Comparison of ENCODE assay signal across 17 cellular contexts in genomic region chr1:117501275-117501674, GRCh38.
DNase-seq lines count a peak whose midpoint lies in the region; ATAC-seq and TF ChIP-seq lines count a peak whose summit lies in the region.
"Had no signal": no experiment of that assay in that cellular context is flagged by ENCODE, and none has a peak within 500 bp of the region (broad histone marks: within the 10 kb centered on the region; RNA-seq: fewer than 3 reads in every experiment).

No MANE protein-coding gene starts in this region.

- DNase-seq in H4 (ENCODE audit: low spot score) (peak; percentile 3), amniotic epithelial cell (ENCODE audit: low read depth) (peak; percentile 45), fibroblast of the aortic adventitia (ENCODE audit: low read depth) (peak; percentile 29), skeletal muscle cell (ENCODE audit: low read depth) (peak; percentile 6), NCI-H2171 treated with DMSO at 0.1 percent for 48 hours (lab: John Stamatoyannopoulos, UW) (no peak), DMS53 (lab: John Stamatoyannopoulos, UW) (no peak)
- DNase-seq: activated naive CD8-positive, alpha-beta T cell treated with anti-CD3 and anti-CD28 coated beads, Interleukin-2, amount 50 U/mL, for 24 hours; Caco-2; left lung; NCI-H1417 treated with DMSO at 0.1 percent for 48 hours; NCI-H2171; NCI-H82; T-helper 9 cell; upper lobe of right lung had no signal

- no peak for TF ChIP-seq CTCF in fibroblast of the aortic adventitia (IDR thresholded peaks at IDR 0.05; ENCODE audit: insufficient read depth, low read length)

- no peak overlapping the region for H3K4me3 ChIP-seq in fibroblast of the aortic adventitia (ENCODE audit: low read depth, low read length)
- H3K4me3 ChIP-seq in skeletal muscle cell (ENCODE audit: low read depth, low read length), result no peak overlapping the region
- H3K4me3 ChIP-seq: gastroesophageal sphincter, GM12878, left lung, upper lobe of right lung had no signal

- no peak for ATAC-seq in HG03095 (IDR thresholded peaks at IDR 0.05; ENCODE audit: unreplicated experiment)
- ATAC-seq: activated naive CD8-positive, alpha-beta T cell treated with anti-CD3 and anti-CD28 coated beads, Interleukin-2, amount 50 U/mL, for 24 hours; gastroesophageal sphincter; GM12878; left lung; upper lobe of right lung had no signal

Comparison
In these comparisons a context has a peak if more than half of its experiments do, and no peak if none do; other contexts are left out.
1. DNase-seq: peak in H4 (single experiment), amniotic epithelial cell (single experiment), fibroblast of the aortic adventitia (single experiment) and skeletal muscle cell (single experiment); none in NCI-H2171 treated with DMSO at 0.1 percent for 48 hours (single experiment) and DMS53 (single experiment).